ENCODE assay signal across 1 cellular context in the genomic region with DNA sequence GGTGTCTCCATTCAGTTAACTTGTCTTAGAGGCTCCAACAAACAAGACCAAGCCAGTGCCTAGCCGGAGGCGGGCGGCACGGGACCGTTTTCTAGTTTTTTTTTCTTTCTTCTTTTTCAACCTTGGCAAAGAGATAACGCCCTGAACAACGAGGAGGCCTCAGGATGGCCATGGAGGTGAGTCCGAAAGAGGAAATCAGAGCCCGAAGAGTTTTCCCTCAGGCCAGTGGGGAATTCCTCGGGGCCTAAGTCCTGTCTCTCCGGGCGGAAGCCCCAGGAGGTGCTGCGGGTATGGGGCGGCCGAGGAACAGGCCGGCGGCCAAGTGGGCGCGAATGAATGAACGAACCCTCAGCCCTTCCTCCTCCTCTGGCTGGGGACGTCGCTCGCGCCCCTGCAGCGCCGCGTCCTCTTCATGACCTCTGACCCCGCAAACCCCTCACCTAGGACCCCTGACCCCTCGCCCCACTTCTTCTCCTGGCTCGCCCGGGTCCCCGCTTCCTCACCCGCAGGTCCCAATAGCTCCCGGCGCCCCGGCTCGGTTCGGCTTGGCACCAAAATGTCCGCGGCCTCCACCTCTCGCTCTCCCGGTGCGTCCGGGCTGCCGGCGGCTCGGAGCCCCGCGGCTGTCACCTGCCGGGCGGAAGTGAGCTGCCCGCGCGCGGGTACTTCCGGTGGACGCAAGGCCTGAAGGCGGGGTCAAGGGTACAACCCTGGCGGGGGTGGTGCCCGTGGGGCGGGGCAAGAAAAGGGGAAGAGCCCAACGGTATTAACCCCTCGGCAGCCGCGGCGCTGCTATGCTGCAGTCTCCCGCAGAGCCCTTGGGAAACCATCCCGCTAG.
TF ChIP-seq lines count a peak whose summit lies in the region.

A gene (minus strand): TSS at position 650 of the 838 bp plus-strand sequence. CDS start 21,327 bp downstream, outside the sequence.

TF ChIP-seq in K562, 482 proteins besides CTCF, POLR2A, EP300 and RAD21 (continued from another document and continues in another):
- TF ChIP-seq ZNF12 (CRISPR knock-in tag; IDR thresholded peaks at IDR 0.05) (no peak), CEBPG (CRISPR knock-in tag; IDR thresholded peaks at IDR 0.05) (no peak), CEBPG (tag; conservative IDR thresholded peaks at IDR 0.05 in 1 of 2, IDR thresholded peaks at IDR 0.05 in 1 of 2) (no peak), HCFC1 (IDR thresholded peaks at IDR 0.05; ENCODE audit: low read depth, low read length) (peak; percentile 43; the same call in 1 of the 2 replicates), ZNF445 (CRISPR knock-in tag; IDR thresholded peaks at IDR 0.05; ENCODE audit: low read depth) (no peak), YY1 (IDR thresholded peaks at IDR 0.05; ENCODE audit: borderline replicate concordance in 1 of 3, control insufficient read depth in 1 of 3, extremely low read depth in 1 of 3, insufficient read depth in 3 of 3, insufficient read length in 1 of 3, insufficient replicate concordance in 2 of 3, low read depth in 1 of 3, low read length in 2 of 3) (peak; percentile 11 to 82 (median 67)), C11orf30 (IDR thresholded peaks at IDR 0.05; ENCODE audit: low read depth) (no peak), RBM39 (optimal IDR thresholded peaks at IDR 0.05; ENCODE audit: low read depth, low read length) (no peak), SIN3B (IDR thresholded peaks at IDR 0.05; ENCODE audit: low read depth) (no peak), ZNF311 (CRISPR knock-in tag; IDR thresholded peaks at IDR 0.05) (no peak), ZFP1 (CRISPR knock-in tag; IDR thresholded peaks at IDR 0.05) (no peak), NR1H2 (CRISPR knock-in tag; IDR thresholded peaks at IDR 0.05) (no peak), TOE1 (IDR thresholded peaks at IDR 0.05; ENCODE audit: borderline replicate concordance) (0 out of 2 replicates have a peak, but pooled peaks have one; percentile 40), TOE1 (CRISPR knock-in tag; IDR thresholded peaks at IDR 0.05; ENCODE audit: borderline replicate concordance, low read depth) (no peak), OTX1 (CRISPR knock-in tag; IDR thresholded peaks at IDR 0.05) (no peak), ETV5 (CRISPR knock-in tag; IDR thresholded peaks at IDR 0.05; ENCODE audit: low read depth) (peak; percentile 65; the same call in 1 of the 2 replicates), NCOA1 (IDR thresholded peaks at IDR 0.05; ENCODE audit: low read depth) (peak; percentile 24; the same call in 1 of the 2 replicates), PHF20 (IDR thresholded peaks at IDR 0.05; ENCODE audit: partially characterized antibody) (peak; percentile 68), TBP (optimal IDR thresholded peaks at IDR 0.05; ENCODE audit: low read depth, low read length) (peak; percentile 21), NFE2 (IDR thresholded peaks at IDR 0.05; ENCODE audit: low read depth) (no peak), NRF1 (conservative IDR thresholded peaks at IDR 0.05 in 1 of 2, IDR thresholded peaks at IDR 0.05 in 1 of 2) (peak; percentile 30 to 46; a peak in 2 of 4 replicates), ZNF174 (CRISPR knock-in tag; IDR thresholded peaks at IDR 0.05) (no peak), HMGN3 (IDR thresholded peaks at IDR 0.05; ENCODE audit: borderline replicate concordance, extremely low read depth, insufficient read length, low read depth, low read length) (peak; percentile 32), PYGO2 (tag; IDR thresholded peaks at IDR 0.05) (no peak), ZNF586 (CRISPR knock-in tag; conservative IDR thresholded peaks at IDR 0.05) (no peak), ELF2 (CRISPR knock-in tag; IDR thresholded peaks at IDR 0.05) (no peak)
- TF ChIP-seq, protein P1, sequence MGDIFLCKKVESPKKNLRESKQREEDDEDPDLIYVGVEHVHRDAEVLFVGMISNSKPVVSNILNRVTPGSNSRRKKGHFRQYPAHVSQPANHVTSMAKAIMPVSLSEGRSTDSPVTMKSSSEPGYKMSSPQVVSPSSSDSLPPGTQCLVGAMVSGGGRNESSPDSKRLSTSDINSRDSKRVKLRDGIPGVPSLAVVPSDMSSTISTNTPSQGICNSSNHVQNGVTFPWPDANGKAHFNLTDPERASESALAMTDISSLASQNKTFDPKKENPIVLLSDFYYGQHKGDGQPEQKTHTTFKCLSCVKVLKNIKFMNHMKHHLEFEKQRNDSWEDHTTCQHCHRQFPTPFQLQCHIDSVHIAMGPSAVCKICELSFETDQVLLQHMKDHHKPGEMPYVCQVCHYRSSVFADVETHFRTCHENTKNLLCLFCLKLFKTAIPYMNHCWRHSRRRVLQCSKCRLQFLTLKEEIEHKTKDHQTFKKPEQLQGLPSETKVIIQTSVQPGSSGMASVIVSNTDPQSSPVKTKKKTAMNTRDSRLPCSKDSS (IDR thresholded peaks at IDR 0.05; ENCODE audit: low read depth, partially characterized antibody): no peak
- TF ChIP-seq, protein P2, sequence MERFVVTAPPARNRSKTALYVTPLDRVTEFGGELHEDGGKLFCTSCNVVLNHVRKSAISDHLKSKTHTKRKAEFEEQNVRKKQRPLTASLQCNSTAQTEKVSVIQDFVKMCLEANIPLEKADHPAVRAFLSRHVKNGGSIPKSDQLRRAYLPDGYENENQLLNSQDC (CRISPR knock-in tag; IDR thresholded peaks at IDR 0.05): no peak
- TF ChIP-seq, protein P3, sequence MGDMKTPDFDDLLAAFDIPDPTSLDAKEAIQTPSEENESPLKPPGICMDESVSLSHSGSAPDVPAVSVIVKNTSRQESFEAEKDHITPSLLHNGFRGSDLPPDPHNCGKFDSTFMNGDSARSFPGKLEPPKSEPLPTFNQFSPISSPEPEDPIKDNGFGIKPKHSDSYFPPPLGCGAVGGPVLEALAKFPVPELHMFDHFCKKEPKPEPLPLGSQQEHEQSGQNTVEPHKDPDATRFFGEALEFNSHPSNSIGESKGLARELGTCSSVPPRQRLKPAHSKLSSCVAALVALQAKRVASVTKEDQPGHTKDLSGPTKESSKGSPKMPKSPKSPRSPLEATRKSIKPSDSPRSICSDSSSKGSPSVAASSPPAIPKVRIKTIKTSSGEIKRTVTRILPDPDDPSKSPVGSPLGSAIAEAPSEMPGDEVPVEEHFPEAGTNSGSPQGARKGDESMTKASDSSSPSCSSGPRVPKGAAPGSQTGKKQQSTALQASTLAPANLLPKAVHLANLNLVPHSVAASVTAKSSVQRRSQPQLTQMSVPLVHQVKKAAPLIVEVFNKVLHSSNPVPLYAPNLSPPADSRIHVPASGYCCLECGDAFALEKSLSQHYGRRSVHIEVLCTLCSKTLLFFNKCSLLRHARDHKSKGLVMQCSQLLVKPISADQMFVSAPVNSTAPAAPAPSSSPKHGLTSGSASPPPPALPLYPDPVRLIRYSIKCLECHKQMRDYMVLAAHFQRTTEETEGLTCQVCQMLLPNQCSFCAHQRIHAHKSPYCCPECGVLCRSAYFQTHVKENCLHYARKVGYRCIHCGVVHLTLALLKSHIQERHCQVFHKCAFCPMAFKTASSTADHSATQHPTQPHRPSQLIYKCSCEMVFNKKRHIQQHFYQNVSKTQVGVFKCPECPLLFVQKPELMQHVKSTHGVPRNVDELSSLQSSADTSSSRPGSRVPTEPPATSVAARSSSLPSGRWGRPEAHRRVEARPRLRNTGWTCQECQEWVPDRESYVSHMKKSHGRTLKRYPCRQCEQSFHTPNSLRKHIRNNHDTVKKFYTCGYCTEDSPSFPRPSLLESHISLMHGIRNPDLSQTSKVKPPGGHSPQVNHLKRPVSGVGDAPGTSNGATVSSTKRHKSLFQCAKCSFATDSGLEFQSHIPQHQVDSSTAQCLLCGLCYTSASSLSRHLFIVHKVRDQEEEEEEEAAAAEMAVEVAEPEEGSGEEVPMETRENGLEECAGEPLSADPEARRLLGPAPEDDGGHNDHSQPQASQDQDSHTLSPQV (IDR thresholded peaks at IDR 0.05): no peak
- TF ChIP-seq, protein P4, sequence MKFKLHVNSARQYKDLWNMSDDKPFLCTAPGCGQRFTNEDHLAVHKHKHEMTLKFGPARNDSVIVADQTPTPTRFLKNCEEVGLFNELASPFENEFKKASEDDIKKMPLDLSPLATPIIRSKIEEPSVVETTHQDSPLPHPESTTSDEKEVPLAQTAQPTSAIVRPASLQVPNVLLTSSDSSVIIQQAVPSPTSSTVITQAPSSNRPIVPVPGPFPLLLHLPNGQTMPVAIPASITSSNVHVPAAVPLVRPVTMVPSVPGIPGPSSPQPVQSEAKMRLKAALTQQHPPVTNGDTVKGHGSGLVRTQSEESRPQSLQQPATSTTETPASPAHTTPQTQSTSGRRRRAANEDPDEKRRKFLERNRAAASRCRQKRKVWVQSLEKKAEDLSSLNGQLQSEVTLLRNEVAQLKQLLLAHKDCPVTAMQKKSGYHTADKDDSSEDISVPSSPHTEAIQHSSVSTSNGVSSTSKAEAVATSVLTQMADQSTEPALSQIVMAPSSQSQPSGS (CRISPR knock-in tag; IDR thresholded peaks at IDR 0.05): no peak
- TF ChIP-seq, protein P5, sequence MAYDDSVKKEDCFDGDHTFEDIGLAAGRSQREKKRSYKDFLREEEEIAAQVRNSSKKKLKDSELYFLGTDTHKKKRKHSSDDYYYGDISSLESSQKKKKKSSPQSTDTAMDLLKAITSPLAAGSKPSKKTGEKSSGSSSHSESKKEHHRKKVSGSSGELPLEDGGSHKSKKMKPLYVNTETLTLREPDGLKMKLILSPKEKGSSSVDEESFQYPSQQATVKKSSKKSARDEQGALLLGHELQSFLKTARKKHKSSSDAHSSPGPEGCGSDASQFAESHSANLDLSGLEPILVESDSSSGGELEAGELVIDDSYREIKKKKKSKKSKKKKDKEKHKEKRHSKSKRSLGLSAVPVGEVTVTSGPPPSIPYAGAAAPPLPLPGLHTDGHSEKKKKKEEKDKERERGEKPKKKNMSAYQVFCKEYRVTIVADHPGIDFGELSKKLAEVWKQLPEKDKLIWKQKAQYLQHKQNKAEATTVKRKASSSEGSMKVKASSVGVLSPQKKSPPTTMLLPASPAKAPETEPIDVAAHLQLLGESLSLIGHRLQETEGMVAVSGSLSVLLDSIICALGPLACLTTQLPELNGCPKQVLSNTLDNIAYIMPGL (CRISPR knock-in tag; IDR thresholded peaks at IDR 0.05): no peak
- TF ChIP-seq, protein P6, sequence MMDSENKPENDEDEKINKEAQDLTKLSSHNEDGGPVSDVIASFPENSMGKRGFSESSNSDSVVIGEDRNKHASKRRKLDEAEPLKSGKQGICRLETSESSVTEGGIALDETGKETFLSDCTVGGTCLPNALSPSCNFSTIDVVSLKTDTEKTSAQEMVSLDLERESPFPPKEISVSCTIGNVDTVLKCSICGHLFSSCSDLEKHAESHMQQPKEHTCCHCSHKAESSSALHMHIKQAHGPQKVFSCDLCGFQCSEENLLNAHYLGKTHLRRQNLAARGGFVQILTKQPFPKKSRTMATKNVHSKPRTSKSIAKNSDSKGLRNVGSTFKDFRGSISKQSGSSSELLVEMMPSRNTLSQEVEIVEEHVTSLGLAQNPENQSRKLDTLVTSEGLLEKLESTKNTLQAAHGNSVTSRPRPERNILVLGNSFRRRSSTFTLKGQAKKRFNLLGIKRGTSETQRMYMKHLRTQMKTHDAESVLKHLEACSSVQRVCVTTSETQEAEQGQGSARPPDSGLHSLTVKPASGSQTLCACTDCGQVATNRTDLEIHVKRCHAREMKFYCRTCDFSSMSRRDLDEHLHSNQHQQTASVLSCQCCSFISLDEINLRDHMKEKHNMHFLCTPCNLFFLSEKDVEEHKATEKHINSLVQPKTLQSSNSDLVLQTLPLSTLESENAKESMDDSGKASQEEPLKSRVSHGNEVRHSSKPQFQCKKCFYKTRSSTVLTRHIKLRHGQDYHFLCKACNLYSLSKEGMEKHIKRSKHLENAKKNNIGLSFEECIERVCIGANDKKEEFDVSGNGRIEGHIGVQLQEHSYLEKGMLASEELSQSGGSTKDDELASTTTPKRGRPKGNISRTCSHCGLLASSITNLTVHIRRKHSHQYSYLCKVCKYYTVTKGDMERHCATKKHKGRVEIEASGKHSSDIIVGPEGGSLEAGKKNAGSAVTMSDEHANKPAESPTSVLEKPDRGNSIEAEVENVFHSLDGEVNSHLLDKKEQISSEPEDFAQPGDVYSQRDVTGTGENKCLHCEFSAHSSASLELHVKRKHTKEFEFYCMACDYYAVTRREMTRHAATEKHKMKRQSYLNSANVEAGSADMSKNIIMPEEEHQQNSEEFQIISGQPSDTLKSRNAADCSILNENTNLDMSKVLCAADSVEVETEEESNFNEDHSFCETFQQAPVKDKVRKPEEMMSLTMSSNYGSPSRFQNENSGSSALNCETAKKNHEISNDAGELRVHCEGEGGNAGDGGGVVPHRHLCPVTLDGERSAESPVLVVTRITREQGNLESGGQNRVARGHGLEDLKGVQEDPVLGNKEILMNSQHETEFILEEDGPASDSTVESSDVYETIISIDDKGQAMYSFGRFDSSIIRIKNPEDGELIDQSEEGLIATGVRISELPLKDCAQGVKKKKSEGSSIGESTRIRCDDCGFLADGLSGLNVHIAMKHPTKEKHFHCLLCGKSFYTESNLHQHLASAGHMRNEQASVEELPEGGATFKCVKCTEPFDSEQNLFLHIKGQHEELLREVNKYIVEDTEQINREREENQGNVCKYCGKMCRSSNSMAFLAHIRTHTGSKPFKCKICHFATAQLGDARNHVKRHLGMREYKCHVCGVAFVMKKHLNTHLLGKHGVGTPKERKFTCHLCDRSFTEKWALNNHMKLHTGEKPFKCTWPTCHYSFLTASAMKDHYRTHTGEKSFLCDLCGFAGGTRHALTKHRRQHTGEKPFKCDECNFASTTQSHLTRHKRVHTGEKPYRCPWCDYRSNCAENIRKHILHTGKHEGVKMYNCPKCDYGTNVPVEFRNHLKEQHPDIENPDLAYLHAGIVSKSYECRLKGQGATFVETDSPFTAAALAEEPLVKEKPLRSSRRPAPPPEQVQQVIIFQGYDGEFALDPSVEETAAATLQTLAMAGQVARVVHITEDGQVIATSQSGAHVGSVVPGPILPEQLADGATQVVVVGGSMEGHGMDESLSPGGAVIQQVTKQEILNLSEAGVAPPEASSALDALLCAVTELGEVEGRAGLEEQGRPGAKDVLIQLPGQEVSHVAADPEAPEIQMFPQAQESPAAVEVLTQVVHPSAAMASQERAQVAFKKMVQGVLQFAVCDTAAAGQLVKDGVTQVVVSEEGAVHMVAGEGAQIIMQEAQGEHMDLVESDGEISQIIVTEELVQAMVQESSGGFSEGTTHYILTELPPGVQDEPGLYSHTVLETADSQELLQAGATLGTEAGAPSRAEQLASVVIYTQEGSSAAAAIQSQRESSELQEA (IDR thresholded peaks at IDR 0.05; ENCODE audit: low read depth): no peak
- TF ChIP-seq, protein P7, sequence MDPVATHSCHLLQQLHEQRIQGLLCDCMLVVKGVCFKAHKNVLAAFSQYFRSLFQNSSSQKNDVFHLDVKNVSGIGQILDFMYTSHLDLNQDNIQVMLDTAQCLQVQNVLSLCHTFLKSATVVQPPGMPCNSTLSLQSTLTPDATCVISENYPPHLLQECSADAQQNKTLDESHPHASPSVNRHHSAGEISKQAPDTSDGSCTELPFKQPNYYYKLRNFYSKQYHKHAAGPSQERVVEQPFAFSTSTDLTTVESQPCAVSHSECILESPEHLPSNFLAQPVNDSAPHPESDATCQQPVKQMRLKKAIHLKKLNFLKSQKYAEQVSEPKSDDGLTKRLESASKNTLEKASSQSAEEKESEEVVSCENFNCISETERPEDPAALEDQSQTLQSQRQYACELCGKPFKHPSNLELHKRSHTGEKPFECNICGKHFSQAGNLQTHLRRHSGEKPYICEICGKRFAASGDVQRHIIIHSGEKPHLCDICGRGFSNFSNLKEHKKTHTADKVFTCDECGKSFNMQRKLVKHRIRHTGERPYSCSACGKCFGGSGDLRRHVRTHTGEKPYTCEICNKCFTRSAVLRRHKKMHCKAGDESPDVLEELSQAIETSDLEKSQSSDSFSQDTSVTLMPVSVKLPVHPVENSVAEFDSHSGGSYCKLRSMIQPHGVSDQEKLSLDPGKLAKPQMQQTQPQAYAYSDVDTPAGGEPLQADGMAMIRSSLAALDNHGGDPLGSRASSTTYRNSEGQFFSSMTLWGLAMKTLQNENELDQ (CRISPR knock-in tag; IDR thresholded peaks at IDR 0.05; ENCODE audit: borderline replicate concordance): no peak
